In the genomic region with DNA sequence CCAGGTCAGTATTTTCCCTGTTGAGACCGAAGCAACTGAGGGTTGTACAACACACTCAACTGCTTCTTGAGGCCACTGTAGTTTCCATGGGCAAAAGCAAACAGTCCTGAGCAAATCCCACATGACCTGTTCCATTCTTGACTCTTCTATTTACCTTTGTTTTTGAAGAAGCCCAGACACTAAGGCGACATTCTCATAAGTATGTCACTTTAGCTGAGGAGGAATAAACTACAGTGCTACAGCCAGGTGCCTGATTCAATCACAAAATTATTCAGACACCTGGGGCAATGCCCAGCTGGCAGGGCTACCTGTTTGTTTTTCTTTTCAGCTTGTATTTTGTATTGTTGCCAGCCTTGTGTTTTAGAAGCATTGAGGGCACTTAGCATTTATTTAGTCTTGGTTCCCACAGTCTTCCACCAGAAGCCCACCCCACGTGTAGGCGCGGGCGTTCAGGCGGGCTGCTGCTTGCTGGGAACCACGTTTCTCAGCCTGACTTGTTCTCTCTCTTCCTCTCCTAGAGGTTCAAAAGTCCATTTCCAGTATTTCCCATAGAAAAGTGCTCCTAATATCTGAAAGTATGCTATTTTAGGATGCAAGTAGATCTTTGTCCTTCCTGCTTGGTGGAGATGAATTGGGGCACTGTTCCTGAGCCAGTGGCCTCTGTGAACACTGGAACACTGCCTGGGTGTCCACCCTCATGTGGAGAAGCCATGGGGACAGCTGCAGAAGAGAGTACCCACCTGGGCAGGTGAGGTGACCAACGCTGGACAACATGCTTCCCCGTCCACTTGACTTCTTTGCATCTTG, we compare ENCODE assay signal across 1 cellular context.
TF ChIP-seq lines count a peak whose summit lies in the region.

No MANE protein-coding gene starts in this region.

TF ChIP-seq in HepG2, 621 proteins besides CTCF, POLR2A, EP300 and RAD21:
- TF ChIP-seq NR1H2 (CRISPR knock-in tag; IDR thresholded peaks at IDR 0.05; ENCODE audit: borderline replicate concordance, low read depth) = no peak
- TF ChIP-seq, protein P1, sequence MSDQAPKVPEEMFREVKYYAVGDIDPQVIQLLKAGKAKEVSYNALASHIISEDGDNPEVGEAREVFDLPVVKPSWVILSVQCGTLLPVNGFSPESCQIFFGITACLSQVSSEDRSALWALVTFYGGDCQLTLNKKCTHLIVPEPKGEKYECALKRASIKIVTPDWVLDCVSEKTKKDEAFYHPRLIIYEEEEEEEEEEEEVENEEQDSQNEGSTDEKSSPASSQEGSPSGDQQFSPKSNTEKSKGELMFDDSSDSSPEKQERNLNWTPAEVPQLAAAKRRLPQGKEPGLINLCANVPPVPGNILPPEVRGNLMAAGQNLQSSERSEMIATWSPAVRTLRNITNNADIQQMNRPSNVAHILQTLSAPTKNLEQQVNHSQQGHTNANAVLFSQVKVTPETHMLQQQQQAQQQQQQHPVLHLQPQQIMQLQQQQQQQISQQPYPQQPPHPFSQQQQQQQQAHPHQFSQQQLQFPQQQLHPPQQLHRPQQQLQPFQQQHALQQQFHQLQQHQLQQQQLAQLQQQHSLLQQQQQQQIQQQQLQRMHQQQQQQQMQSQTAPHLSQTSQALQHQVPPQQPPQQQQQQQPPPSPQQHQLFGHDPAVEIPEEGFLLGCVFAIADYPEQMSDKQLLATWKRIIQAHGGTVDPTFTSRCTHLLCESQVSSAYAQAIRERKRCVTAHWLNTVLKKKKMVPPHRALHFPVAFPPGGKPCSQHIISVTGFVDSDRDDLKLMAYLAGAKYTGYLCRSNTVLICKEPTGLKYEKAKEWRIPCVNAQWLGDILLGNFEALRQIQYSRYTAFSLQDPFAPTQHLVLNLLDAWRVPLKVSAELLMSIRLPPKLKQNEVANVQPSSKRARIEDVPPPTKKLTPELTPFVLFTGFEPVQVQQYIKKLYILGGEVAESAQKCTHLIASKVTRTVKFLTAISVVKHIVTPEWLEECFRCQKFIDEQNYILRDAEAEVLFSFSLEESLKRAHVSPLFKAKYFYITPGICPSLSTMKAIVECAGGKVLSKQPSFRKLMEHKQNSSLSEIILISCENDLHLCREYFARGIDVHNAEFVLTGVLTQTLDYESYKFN (CRISPR knock-in tag; conservative IDR thresholded peaks at IDR 0.05) = peak; percentile 58
- TF ChIP-seq MEF2D (CRISPR knock-in tag; IDR thresholded peaks at IDR 0.05) = peak; percentile 64
- TF ChIP-seq ZNF317 (CRISPR knock-in tag; IDR thresholded peaks at IDR 0.05) = 0 out of 2 replicates have a peak, but pooled peaks have one; percentile 54
- TF ChIP-seq, protein P2, sequence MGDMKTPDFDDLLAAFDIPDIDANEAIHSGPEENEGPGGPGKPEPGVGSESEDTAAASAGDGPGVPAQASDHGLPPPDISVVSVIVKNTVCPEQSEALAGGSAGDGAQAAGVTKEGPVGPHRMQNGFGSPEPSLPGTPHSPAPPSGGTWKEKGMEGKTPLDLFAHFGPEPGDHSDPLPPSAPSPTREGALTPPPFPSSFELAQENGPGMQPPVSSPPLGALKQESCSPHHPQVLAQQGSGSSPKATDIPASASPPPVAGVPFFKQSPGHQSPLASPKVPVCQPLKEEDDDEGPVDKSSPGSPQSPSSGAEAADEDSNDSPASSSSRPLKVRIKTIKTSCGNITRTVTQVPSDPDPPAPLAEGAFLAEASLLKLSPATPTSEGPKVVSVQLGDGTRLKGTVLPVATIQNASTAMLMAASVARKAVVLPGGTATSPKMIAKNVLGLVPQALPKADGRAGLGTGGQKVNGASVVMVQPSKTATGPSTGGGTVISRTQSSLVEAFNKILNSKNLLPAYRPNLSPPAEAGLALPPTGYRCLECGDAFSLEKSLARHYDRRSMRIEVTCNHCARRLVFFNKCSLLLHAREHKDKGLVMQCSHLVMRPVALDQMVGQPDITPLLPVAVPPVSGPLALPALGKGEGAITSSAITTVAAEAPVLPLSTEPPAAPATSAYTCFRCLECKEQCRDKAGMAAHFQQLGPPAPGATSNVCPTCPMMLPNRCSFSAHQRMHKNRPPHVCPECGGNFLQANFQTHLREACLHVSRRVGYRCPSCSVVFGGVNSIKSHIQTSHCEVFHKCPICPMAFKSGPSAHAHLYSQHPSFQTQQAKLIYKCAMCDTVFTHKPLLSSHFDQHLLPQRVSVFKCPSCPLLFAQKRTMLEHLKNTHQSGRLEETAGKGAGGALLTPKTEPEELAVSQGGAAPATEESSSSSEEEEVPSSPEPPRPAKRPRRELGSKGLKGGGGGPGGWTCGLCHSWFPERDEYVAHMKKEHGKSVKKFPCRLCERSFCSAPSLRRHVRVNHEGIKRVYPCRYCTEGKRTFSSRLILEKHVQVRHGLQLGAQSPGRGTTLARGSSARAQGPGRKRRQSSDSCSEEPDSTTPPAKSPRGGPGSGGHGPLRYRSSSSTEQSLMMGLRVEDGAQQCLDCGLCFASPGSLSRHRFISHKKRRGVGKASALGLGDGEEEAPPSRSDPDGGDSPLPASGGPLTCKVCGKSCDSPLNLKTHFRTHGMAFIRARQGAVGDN (CRISPR knock-in tag; IDR thresholded peaks at IDR 0.05) = peak; percentile 30; the same call in 1 of the 2 replicates
- TF ChIP-seq MAX (IDR thresholded peaks at IDR 0.05) = peak; percentile 29; the same call in 1 of the 2 replicates
- no peak for TF ChIP-seq U2AF1 (optimal IDR thresholded peaks at IDR 0.05; ENCODE audit: low read depth, low read length)
- 0 out of 2 replicates have a peak, but pooled peaks have one; percentile 22 for TF ChIP-seq SALL1 (CRISPR knock-in tag; IDR thresholded peaks at IDR 0.05)
- no peak for TF ChIP-seq ZBTB43 (CRISPR knock-in tag; conservative IDR thresholded peaks at IDR 0.05)
- TF ChIP-seq IKZF4 (CRISPR knock-in tag; IDR thresholded peaks at IDR 0.05; ENCODE audit: borderline replicate concordance, low read depth, not compliant biosample characterization) = no peak
- TF ChIP-seq ZBTB38 (CRISPR knock-in tag; IDR thresholded peaks at IDR 0.05) = peak; percentile 73
- TF ChIP-seq ZBTB33 (CRISPR knock-in tag; IDR thresholded peaks at IDR 0.05) = peak; percentile 42; the same call in 1 of the 2 replicates
- no peak for TF ChIP-seq ZNF619 (CRISPR knock-in tag; IDR thresholded peaks at IDR 0.05)
- no peak for TF ChIP-seq FOXM1 (CRISPR knock-in tag; IDR thresholded peaks at IDR 0.05)
